Comparison of ENCODE assay signal across 15 cellular contexts in the genomic region with DNA sequence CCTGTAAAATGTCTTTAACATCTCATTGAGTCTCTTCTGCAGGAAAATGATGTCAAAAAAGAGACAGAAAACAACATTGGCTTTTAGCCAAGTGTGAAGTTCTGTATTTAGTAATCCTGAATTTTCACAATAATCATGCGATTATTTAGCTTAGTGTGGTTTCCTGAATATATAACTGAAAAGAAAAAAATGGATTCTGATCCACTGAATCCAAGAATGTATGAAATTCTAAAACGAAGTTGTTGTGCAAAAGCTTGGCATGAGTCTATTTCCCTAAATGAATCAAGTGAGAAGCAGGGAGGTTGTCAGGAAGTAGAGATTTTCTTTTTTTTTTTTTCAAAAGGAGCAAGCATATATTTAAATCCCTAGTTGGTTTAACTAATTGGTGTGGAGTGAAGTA.
"Had no signal": no experiment of that assay in that cellular context is flagged by ENCODE, and none has a peak within 500 bp of the region (broad histone marks: within the 10 kb centered on the region; RNA-seq: fewer than 3 reads in every experiment).

No MANE protein-coding gene starts in this region.

- DNase-seq: activated CD4-positive, alpha-beta memory T cell treated with anti-CD3 and anti-CD28 coated beads for 36 hours; activated CD4-positive, alpha-beta T cell treated with anti-CD3 and anti-CD28 coated beads for 36 hours; amniotic stem cell; caudate nucleus; endodermal cell; foreskin fibroblast; glutamatergic neuron; hippocampal formation; nucleus accumbens; stimulated activated naive B cell treated with anti-CD40 and anti-IgM and Interleukin-4, amounts not matched to agents 10 μg/mL and 1 μg/mL and 100 μg/mL, for 72 hours; T-helper 2 cell had no signal

- ATAC-seq: activated CD4-positive, alpha-beta T cell treated with anti-CD3 and anti-CD28 coated beads for 36 hours; natural killer cell treated with Interleukin-12 subunit alpha and Interleukin-12 subunit beta and Interleukin-15 and Interleukin-18, amount 100 ng/mL, for 72 hours; sciatic nerve; stimulated activated naive B cell treated with anti-CD40 and anti-IgM and Interleukin-4, amounts not matched to agents 10 μg/mL and 1 μg/mL and 100 μg/mL, for 72 hours had no signal

- H3K4me3 ChIP-seq: lung, smooth muscle cell had no signal
